Comparison of ENCODE assay signal across 20 cellular contexts in the genomic region with DNA sequence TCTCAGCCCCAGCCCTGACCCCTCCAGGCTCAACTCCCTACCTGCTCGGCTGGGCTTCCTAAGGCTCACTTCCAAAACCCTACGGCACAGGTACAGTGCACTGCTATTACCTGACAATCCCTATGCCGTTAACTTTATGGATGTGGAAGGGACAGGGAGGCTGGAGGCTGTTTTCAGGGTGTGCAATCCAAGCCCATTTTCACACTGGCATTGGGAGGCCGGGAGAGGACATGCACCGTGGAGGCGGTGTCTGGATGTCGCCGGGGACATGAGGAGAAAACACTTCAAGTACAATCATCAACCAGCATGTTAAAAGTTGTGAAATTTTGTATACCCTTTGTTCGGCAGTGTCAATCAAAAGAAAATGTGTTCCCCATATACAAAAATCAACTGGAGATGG.
"Had no signal": no experiment of that assay in that cellular context is flagged by ENCODE, and none has a peak within 500 bp of the region (broad histone marks: within the 10 kb centered on the region; RNA-seq: fewer than 3 reads in every experiment).

No MANE protein-coding gene starts in this region.

- H3K4me3 Mint-ChIP-seq: activated B cell treated with CpG ODN at 0.5 μM for 24 hours; activated CD4-positive, alpha-beta T cell treated with anti-CD3 and anti-CD28 coated beads, Interleukin-2, amount 10 ng/mL, durations not matched to agents 24 days and 14 days; activated CD8-positive, alpha-beta memory T cell treated with anti-CD3 and anti-CD28 coated beads, Interleukin-2, amount 10 ng/mL, durations not matched to agents 7 days and 5 days; activated naive CD4-positive, alpha-beta T cell treated with anti-CD3 and anti-CD28 coated beads, Interleukin-2, amount 50 U/mL, for 24 hours; activated T-cell treated with anti-CD3 and anti-CD28 coated beads, Interleukin-2, amount 50 U/mL, for 24 hours; activated T-helper 1 cell treated with anti-CD3 and anti-CD28 coated beads, Interleukin-12 subunit alpha, Interleukin-12 subunit beta, Interleukin-2, Interleukin-4 antibody, amounts not matched to agents 30 ng/mL and 10 ng/mL and 1 ng/mL, durations not matched to agents 14 hours and 24 hours and 36 hours; T-helper 17 cell had no signal

- DNase-seq: activated B cell treated with CpG ODN at 0.5 μM for 24 hours; activated CD4-positive, alpha-beta T cell treated with anti-CD3 and anti-CD28 coated beads for 1 hour; activated CD4-positive, alpha-beta T cell treated with anti-CD3 and anti-CD28 coated beads, Interleukin-2, amount 10 ng/mL, durations not matched to agents 24 days and 14 days; activated CD4-positive, alpha-beta T cell treated with anti-CD3 and anti-CD28 coated beads, Interleukin-2, amount 50 U/mL, for 48 hours; activated CD8-positive, alpha-beta memory T cell treated with anti-CD3 and anti-CD28 coated beads, Interleukin-2, amount 10 ng/mL, durations not matched to agents 7 days and 5 days; activated effector memory CD4-positive, alpha-beta T cell treated with Interleukin-2 at 50 U/mL for 16 hours; activated naive CD4-positive, alpha-beta T cell; activated T-cell treated with anti-CD3 and anti-CD28 coated beads, Interleukin-2, amount 50 U/mL, for 24 hours; body of pancreas; Kasumi-1; KBM-7; NCI-H187 treated with DMSO at 0.1 percent for 48 hours; NCI-H2081 treated with DMSO at 0.1 percent for 48 hours; NCI-H82; SHP77; T-helper 17 cell; T-helper 9 cell had no signal

- H3K27ac Mint-ChIP-seq: activated B cell treated with CpG ODN at 0.5 μM for 24 hours; activated CD4-positive, alpha-beta T cell treated with anti-CD3 and anti-CD28 coated beads, Interleukin-2, amount 10 ng/mL, durations not matched to agents 24 days and 14 days; activated CD8-positive, alpha-beta memory T cell treated with anti-CD3 and anti-CD28 coated beads, Interleukin-2, amount 10 ng/mL, durations not matched to agents 7 days and 5 days; activated naive CD4-positive, alpha-beta T cell treated with anti-CD3 and anti-CD28 coated beads, Interleukin-2, amount 50 U/mL, for 24 hours; activated T-cell treated with anti-CD3 and anti-CD28 coated beads, Interleukin-2, amount 50 U/mL, for 24 hours; activated T-helper 1 cell treated with anti-CD3 and anti-CD28 coated beads, Interleukin-12 subunit alpha, Interleukin-12 subunit beta, Interleukin-2, Interleukin-4 antibody, amounts not matched to agents 30 ng/mL and 10 ng/mL and 1 ng/mL, durations not matched to agents 14 hours and 24 hours and 36 hours; T-helper 17 cell had no signal

- H3K27me3 Mint-ChIP-seq: activated B cell treated with CpG ODN at 0.5 μM for 24 hours; activated CD4-positive, alpha-beta T cell treated with anti-CD3 and anti-CD28 coated beads, Interleukin-2, amount 10 ng/mL, durations not matched to agents 24 days and 14 days; activated CD8-positive, alpha-beta memory T cell treated with anti-CD3 and anti-CD28 coated beads, Interleukin-2, amount 10 ng/mL, durations not matched to agents 7 days and 5 days; activated naive CD4-positive, alpha-beta T cell treated with anti-CD3 and anti-CD28 coated beads, Interleukin-2, amount 50 U/mL, for 24 hours; activated T-cell treated with anti-CD3 and anti-CD28 coated beads, Interleukin-2, amount 50 U/mL, for 24 hours; T-helper 17 cell had no signal

- ATAC-seq: activated CD8-positive, alpha-beta memory T cell treated with anti-CD3 and anti-CD28 coated beads, Interleukin-2, amount 10 ng/mL, durations not matched to agents 7 days and 5 days; body of pancreas; T-helper 17 cell had no signal

- H3K27ac ChIP-seq: ascending aorta, body of pancreas had no signal

- H3K4me1 Mint-ChIP-seq: activated CD8-positive, alpha-beta memory T cell treated with anti-CD3 and anti-CD28 coated beads, Interleukin-2, amount 10 ng/mL, durations not matched to agents 7 days and 5 days; activated naive CD4-positive, alpha-beta T cell treated with anti-CD3 and anti-CD28 coated beads, Interleukin-2, amount 50 U/mL, for 24 hours; T-helper 17 cell had no signal

- H3K9me3 Mint-ChIP-seq: activated B cell treated with CpG ODN at 0.5 μM for 24 hours; activated CD4-positive, alpha-beta T cell treated with anti-CD3 and anti-CD28 coated beads, Interleukin-2, amount 10 ng/mL, durations not matched to agents 24 days and 14 days; activated naive CD4-positive, alpha-beta T cell treated with anti-CD3 and anti-CD28 coated beads, Interleukin-2, amount 50 U/mL, for 24 hours; activated T-cell treated with anti-CD3 and anti-CD28 coated beads, Interleukin-2, amount 50 U/mL, for 24 hours; activated T-helper 1 cell treated with anti-CD3 and anti-CD28 coated beads, Interleukin-12 subunit alpha, Interleukin-12 subunit beta, Interleukin-2, Interleukin-4 antibody, amounts not matched to agents 30 ng/mL and 10 ng/mL and 1 ng/mL, durations not matched to agents 14 hours and 24 hours and 36 hours had no signal

- H3K9me3 ChIP-seq: ascending aorta, body of pancreas had no signal

- H3K27me3 ChIP-seq: ascending aorta, body of pancreas had no signal

- H3K4me3 ChIP-seq: ascending aorta, body of pancreas had no signal

- H3K36me3 Mint-ChIP-seq: activated CD8-positive, alpha-beta memory T cell treated with anti-CD3 and anti-CD28 coated beads, Interleukin-2, amount 10 ng/mL, durations not matched to agents 7 days and 5 days; activated naive CD4-positive, alpha-beta T cell treated with anti-CD3 and anti-CD28 coated beads, Interleukin-2, amount 50 U/mL, for 24 hours had no signal
